Comparison of ENCODE assay signal across 2 cellular contexts in genomic region chr19:34178276-34178614, GRCh38.
TF ChIP-seq lines count a peak whose summit lies in the region.

No MANE protein-coding gene starts in this region.

TF ChIP-seq in SK-N-SH, 30 proteins besides CTCF, POLR2A, EP300 and RAD21 (continued from another document):
- TF ChIP-seq NRF1 (IDR thresholded peaks at IDR 0.05; ENCODE audit: low read depth, low read length), result no peak
- TF ChIP-seq, protein P1, sequence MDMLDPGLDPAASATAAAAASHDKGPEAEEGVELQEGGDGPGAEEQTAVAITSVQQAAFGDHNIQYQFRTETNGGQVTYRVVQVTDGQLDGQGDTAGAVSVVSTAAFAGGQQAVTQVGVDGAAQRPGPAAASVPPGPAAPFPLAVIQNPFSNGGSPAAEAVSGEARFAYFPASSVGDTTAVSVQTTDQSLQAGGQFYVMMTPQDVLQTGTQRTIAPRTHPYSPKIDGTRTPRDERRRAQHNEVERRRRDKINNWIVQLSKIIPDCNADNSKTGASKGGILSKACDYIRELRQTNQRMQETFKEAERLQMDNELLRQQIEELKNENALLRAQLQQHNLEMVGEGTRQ (IDR thresholded peaks at IDR 0.05; ENCODE audit: borderline replicate concordance, low read depth, low read length), result no peak
- TF ChIP-seq GATA2 (CRISPR knock-in tag; IDR thresholded peaks at IDR 0.05), result no peak
- TF ChIP-seq USF1 (IDR thresholded peaks at IDR 0.05; ENCODE audit: borderline replicate concordance, low read depth), result no peak
- no peak for TF ChIP-seq MXI1 (IDR thresholded peaks at IDR 0.05; ENCODE audit: low read depth, low read length)
- no peak for TF ChIP-seq FOXM1 (IDR thresholded peaks at IDR 0.05; ENCODE audit: low read depth)
- no peak for TF ChIP-seq RXRA (IDR thresholded peaks at IDR 0.05; ENCODE audit: borderline replicate concordance, low read depth)
- no peak for TF ChIP-seq JUND (IDR thresholded peaks at IDR 0.05)
- TF ChIP-seq FOSL2 (IDR thresholded peaks at IDR 0.05; ENCODE audit: borderline replicate concordance, low read depth), result no peak
- TF ChIP-seq POLR2AphosphoS5 (IDR thresholded peaks at IDR 0.05; ENCODE audit: low read depth, low read length), result no peak
- no peak for TF ChIP-seq TEAD4 (IDR thresholded peaks at IDR 0.05; ENCODE audit: borderline replicate concordance, insufficient read depth)
- no peak for TF ChIP-seq TAF1 (IDR thresholded peaks at IDR 0.05; ENCODE audit: borderline replicate concordance, low read depth, low read length)
- TF ChIP-seq MEF2A (IDR thresholded peaks at IDR 0.05; ENCODE audit: borderline replicate concordance, low read depth), result no peak

TF ChIP-seq in SK-N-SH treated with all-trans-retinoic acid at 6 μM for 48 hours, 23 proteins besides CTCF, POLR2A, EP300 and RAD21 (continued from another document):
- TF ChIP-seq, protein P2, sequence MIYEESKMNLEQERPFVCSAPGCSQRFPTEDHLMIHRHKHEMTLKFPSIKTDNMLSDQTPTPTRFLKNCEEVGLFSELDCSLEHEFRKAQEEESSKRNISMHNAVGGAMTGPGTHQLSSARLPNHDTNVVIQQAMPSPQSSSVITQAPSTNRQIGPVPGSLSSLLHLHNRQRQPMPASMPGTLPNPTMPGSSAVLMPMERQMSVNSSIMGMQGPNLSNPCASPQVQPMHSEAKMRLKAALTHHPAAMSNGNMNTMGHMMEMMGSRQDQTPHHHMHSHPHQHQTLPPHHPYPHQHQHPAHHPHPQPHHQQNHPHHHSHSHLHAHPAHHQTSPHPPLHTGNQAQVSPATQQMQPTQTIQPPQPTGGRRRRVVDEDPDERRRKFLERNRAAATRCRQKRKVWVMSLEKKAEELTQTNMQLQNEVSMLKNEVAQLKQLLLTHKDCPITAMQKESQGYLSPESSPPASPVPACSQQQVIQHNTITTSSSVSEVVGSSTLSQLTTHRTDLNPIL (CRISPR knock-in tag; IDR thresholded peaks at IDR 0.05; ENCODE audit: low read depth), result no peak
- TF ChIP-seq ZC3H10 (CRISPR knock-in tag; IDR thresholded peaks at IDR 0.05), result no peak
- TF ChIP-seq ZFP30 (CRISPR knock-in tag; IDR thresholded peaks at IDR 0.05), result no peak
- TF ChIP-seq ISL1 (CRISPR knock-in tag; IDR thresholded peaks at IDR 0.05), result no peak
- no peak for TF ChIP-seq TSHZ2 (CRISPR knock-in tag; IDR thresholded peaks at IDR 0.05)
- TF ChIP-seq OSR1 (CRISPR knock-in tag; IDR thresholded peaks at IDR 0.05), result no peak
- no peak for TF ChIP-seq TCF4 (CRISPR knock-in tag; IDR thresholded peaks at IDR 0.05; ENCODE audit: borderline replicate concordance)
